In the genomic region with DNA sequence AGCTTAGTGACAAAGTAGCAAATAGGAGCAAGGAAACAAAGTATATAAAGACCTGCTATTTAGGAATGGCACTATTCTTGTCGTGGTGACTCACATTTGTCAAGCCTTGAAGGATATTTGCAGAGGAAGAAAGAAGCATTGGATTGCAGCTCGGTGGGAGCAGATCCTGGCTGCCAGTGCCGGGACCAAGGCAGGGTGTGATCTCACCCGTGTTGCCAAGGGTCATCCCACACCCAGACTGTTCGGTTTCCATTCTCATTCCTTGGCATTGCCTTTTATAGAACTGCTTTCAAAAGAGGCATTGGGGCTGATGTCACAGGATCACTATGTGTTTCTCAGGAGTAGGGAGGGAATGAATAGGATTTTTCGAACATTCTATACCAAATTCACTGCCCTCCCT, we compare ENCODE assay signal across 14 cellular contexts.
A peak's percentile ranks its signal among the peaks of the same experiment; 100 is the strongest.
DNase-seq lines count a peak whose midpoint lies in the region; ATAC-seq and TF ChIP-seq lines count a peak whose summit lies in the region.
"Had no signal": no experiment of that assay in that cellular context is flagged by ENCODE, and none has a peak within 500 bp of the region (broad histone marks: within the 10 kb centered on the region; RNA-seq: fewer than 3 reads in every experiment).

No MANE protein-coding gene starts in this region.

- in situ Hi-C loops in G401 (cut with HindIII; ENCODE audit: low sequenced_read_pairs), result no loop called here

- peak in 3 of 4 donors; percentile 19 to 23 (median 20) for TF ChIP-seq EP300 in sigmoid colon (IDR thresholded peaks at IDR 0.05)

- H2AFZ ChIP-seq in PC-9, result no peak overlapping the region

- TF ChIP-seq POLR2A in sigmoid colon (IDR thresholded peaks at IDR 0.05), result no peak

- H3K9me2 ChIP-seq in PC-9 (ENCODE audit: insufficient read depth), result no peaks in the 10 kb centered on the region

- H3K4me1 ChIP-seq in lower lobe of right lung, result peaks cover 5% of the 10 kb centered on the region
- peaks cover 0 to 56% (median 38%) of the 10 kb centered on the region in 4 donors for H3K4me1 ChIP-seq in sigmoid colon
- H3K4me1 ChIP-seq in PC-9 (replicated peaks; ENCODE audit: insufficient read depth), result no peaks in the 10 kb centered on the region
- H3K4me1 ChIP-seq: colonic mucosa had no signal

- no peak overlapping the region for H3K4me2 ChIP-seq in PC-9

- H3K36me3 ChIP-seq in lower lobe of right lung (no peaks in the 10 kb centered on the region), sigmoid colon (no peaks in the 10 kb centered on the region), PC-9 (ENCODE audit: low read depth) (no peaks in the 10 kb centered on the region)
- H3K36me3 ChIP-seq: colonic mucosa had no signal

- no peaks in the 10 kb centered on the region for H3K27me3 ChIP-seq in lower lobe of right lung (ENCODE audit: low read depth)
- no peaks in the 10 kb centered on the region for H3K27me3 ChIP-seq in sigmoid colon
- H3K27me3 ChIP-seq in PC-9 (ENCODE audit: insufficient read depth, low read depth), result peaks cover 20% of the 10 kb centered on the region; the same call in 1 of the 2 replicates
- H3K27me3 ChIP-seq: colonic mucosa had no signal

- peaks cover 3% of the 10 kb centered on the region for H3K9me3 ChIP-seq in lower lobe of right lung
- peaks cover 0 to 3% (median 0%) of the 10 kb centered on the region in 4 donors for H3K9me3 ChIP-seq in sigmoid colon
- no peaks in the 10 kb centered on the region for H3K9me3 ChIP-seq in PC-9 (ENCODE audit: insufficient read depth, low read depth)
- H3K9me3 ChIP-seq: colonic mucosa had no signal

- no peaks in the 10 kb centered on the region for H4K20me1 ChIP-seq in PC-9 (ENCODE audit: insufficient read depth)

- no TSS peak for BruUV-seq in PC-9 (replicated peaks; lab: Mats Ljungman, UMichigan)

- DNase-seq in G401 (ENCODE audit: low spot score), result peak; percentile 55
- peak; percentile 59 for DNase-seq in cerebellum (ENCODE audit: low spot score)
- DNase-seq in lower lobe of right lung, result no peak
- peak; percentile 68 for DNase-seq in sigmoid colon
- no peak for DNase-seq in stimulated activated CD4-positive, alpha-beta T cell treated with anti-CD3 and anti-CD28 coated beads, Interleukin-4, amount 100 ng/mL, for 4 hours
- DNase-seq in PC-9, result no peak
- DNase-seq in stimulated activated CD4-positive, alpha-beta T cell treated with anti-CD3 and anti-CD28 coated beads, Interleukin-15, amount 100 ng/mL, for 24 hours, result no peak
- DNase-seq in SHP77 (lab: John Stamatoyannopoulos, UW), result no peak
- DNase-seq: activated CD4-positive, alpha-beta T cell treated with anti-CD3 and anti-CD28 coated beads, Interleukin-2, amount 50 U/mL, for 4 hours; activated effector memory CD4-positive, alpha-beta T cell treated with anti-CD3 and anti-CD28 coated beads, Interleukin-2, amount 50 U/mL, for 16 hours; colonic mucosa; DMS79; NCI-H2171; T-helper 2 cell had no signal

- no peak overlapping the region for H3K27ac ChIP-seq in lower lobe of right lung
- H3K27ac ChIP-seq in sigmoid colon, result peak overlapping the region; percentile 56 to 84 (median 78)
- no peak overlapping the region for H3K27ac ChIP-seq in PC-9
- H3K27ac ChIP-seq: colonic mucosa had no signal

- peak; percentile 26 to 52 for ATAC-seq in lower lobe of right lung

- H3F3A ChIP-seq in PC-9 (ENCODE audit: insufficient read depth, low read depth), result no peaks in the 10 kb centered on the region

- H3K4me3 ChIP-seq in lower lobe of right lung (no peak overlapping the region), sigmoid colon (no peak overlapping the region), PC-9 (no peak overlapping the region)
- H3K4me3 ChIP-seq: colonic mucosa had no signal

- no peaks in the 10 kb centered on the region for H3K79me2 ChIP-seq in PC-9 (ENCODE audit: low read depth)

- 41 to 44% methylated on average over 6 of the region's 6 CpGs for WGBS in sigmoid colon, 2 donors

- TF ChIP-seq CTCF in lower lobe of right lung (IDR thresholded peaks at IDR 0.05), result no peak
- no peak for TF ChIP-seq CTCF in sigmoid colon (IDR thresholded peaks at IDR 0.05)
- no peak for TF ChIP-seq CTCF in PC-9 (conservative IDR thresholded peaks at IDR 0.05)

- POLR2A ChIA-PET in PC-9 (lab: Charles Lee; ENCODE audit: unreplicated experiment), result no interaction called here

- CTCF ChIA-PET in PC-9 (lab: Charles Lee), result no interaction called here

- intact Hi-C loops in lower lobe of right lung (cut with DNase I) (no loop called here), sigmoid colon (cut with DNase I) (loop anchor here (5.0 kb wide), 1 partner anchor 71 kb away; no protein-coding TSS in a partner anchor), PC-9 (cut with micrococcal nuclease; ENCODE audit: unreplicated experiment) (no loop called here)

Comparison
In these comparisons a context has a peak if more than half of its experiments do, and no peak if none do; other contexts are left out.
1. DNase-seq: peak in G401 (single experiment), cerebellum (single experiment) and sigmoid colon (single experiment); none in lower lobe of right lung (single experiment), stimulated activated CD4-positive, alpha-beta T cell treated with anti-CD3 and anti-CD28 coated beads, Interleukin-4, amount 100 ng/mL, for 4 hours (0 of 2), PC-9 (0 of 2), stimulated activated CD4-positive, alpha-beta T cell treated with anti-CD3 and anti-CD28 coated beads, Interleukin-15, amount 100 ng/mL, for 24 hours (single experiment) and SHP77 (0 of 2).
2. H3K27ac ChIP-seq: peak in sigmoid colon (4 of 4); none in lower lobe of right lung (single experiment) and PC-9 (single experiment).